ENCODE assay signal across 10 cellular contexts in the genomic region with DNA sequence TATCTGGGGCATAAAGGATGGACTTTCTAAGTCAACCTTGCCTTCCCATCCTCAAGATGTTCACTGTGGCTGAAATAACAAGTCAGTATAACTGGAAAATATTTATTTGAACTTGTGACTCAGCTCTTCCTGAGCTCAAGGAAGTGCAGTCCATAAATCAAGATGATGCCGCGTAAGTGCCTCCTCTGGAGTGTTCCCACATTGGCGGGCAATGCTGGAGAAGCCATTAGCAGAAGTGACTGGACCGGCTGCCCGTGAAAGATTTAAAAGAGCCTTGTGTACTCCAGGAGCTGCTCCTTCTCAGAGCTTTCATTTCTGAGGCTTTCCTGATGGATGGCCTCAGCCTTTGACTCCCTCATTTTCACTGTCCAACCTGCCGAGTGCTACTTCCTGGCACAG. TPM values are rescaled to one million over a fixed set of nuclear protein-coding genes. Genes with fewer than 3 reads are reported as not detected.
DNase-seq lines count a peak whose midpoint lies in the region; ATAC-seq and TF ChIP-seq lines count a peak whose summit lies in the region.
"Had no signal": no experiment of that assay in that cellular context is flagged by ENCODE, and none has a peak within 500 bp of the region (broad histone marks: within the 10 kb centered on the region; RNA-seq: fewer than 3 reads in every experiment).

No MANE protein-coding gene starts in this region.

- no peak overlapping the region for H3K4me2 ChIP-seq in OCI-LY7 (ENCODE audit: low read length)

- H2AFZ ChIP-seq in OCI-LY7 (ENCODE audit: low read length), result no peak overlapping the region

- H3K4me1 ChIP-seq in endocrine pancreas (ENCODE audit: control insufficient read depth, insufficient read depth, low read length), result peaks cover 25% of the 10 kb centered on the region
- no peaks in the 10 kb centered on the region for H3K4me1 ChIP-seq in OCI-LY7 (ENCODE audit: insufficient read depth, low read length, poor library complexity, severe bottlenecking)

- H3K4me3 ChIP-seq in endocrine pancreas (ENCODE audit: control insufficient read depth, insufficient read depth, low read length) (no peak overlapping the region), OCI-LY7 (ENCODE audit: low read depth, low read length, poor library complexity, severe bottlenecking) (no peak overlapping the region)
- H3K4me3 ChIP-seq: GM12878, SK-N-MC had no signal

- intact Hi-C loops in posterior vena cava (cut with DNase I) (no loop called here), OCI-LY7 (cut with micrococcal nuclease; ENCODE audit: unreplicated experiment) (no loop called here)

- peak; percentile 60 for DNase-seq in DMS79 (lab: John Stamatoyannopoulos, UW)
- peak; percentile 32 for DNase-seq in NCI-H1436 (lab: John Stamatoyannopoulos, UW)
- peak; percentile 91 for DNase-seq in posterior vena cava (ENCODE audit: low spot score)
- DNase-seq in stimulated activated CD4-positive, alpha-beta T cell treated with anti-CD3 and anti-CD28 coated beads, Interleukin-2, amount 100 ng/mL, for 24 hours, result no peak
- no peak for DNase-seq in NK-92 (lab: John Stamatoyannopoulos, UW; ENCODE audit: unreplicated experiment)
- DNase-seq in OCI-LY7 (ENCODE audit: low spot score), result no peak

- peaks cover 3% of the 10 kb centered on the region for H3K36me3 ChIP-seq in endocrine pancreas (ENCODE audit: control insufficient read depth, insufficient read depth, low read length)
- no peaks in the 10 kb centered on the region for H3K36me3 ChIP-seq in OCI-LY7 (ENCODE audit: insufficient read depth, low read length)

- no peaks in the 10 kb centered on the region for H3K9me2 ChIP-seq in OCI-LY7 (ENCODE audit: insufficient read depth, low read length)

- H3K9me3 ChIP-seq in endocrine pancreas (ENCODE audit: control insufficient read depth, low read length), result no peaks in the 10 kb centered on the region
- no peaks in the 10 kb centered on the region for H3K9me3 ChIP-seq in OCI-LY7 (ENCODE audit: low read length)

- peak overlapping the region; percentile 71 for H3K9ac ChIP-seq in endocrine pancreas (ENCODE audit: control insufficient read depth, insufficient read depth, low read length)

- no peaks in the 10 kb centered on the region for H4K20me1 ChIP-seq in OCI-LY7 (ENCODE audit: insufficient read depth, low read length)

- no TSS peak for BruUV-seq in OCI-LY7 (replicated peaks; lab: Mats Ljungman, UMichigan)

- no peak for ATAC-seq in GM18858 (IDR thresholded peaks at IDR 0.05; ENCODE audit: unreplicated experiment)
- ATAC-seq: GM12878 had no signal

- no peaks in the 10 kb centered on the region for H3K79me2 ChIP-seq in OCI-LY7 (ENCODE audit: insufficient read depth, low read depth, low read length)

- POLR2A ChIA-PET in OCI-LY7 (lab: Charles Lee), result no interaction called here

- H3K27ac ChIP-seq in OCI-LY7 (ENCODE audit: low read depth, low read length, poor library complexity, severe bottlenecking), result no peak overlapping the region
- H3K27ac ChIP-seq: SK-N-MC had no signal

- H3K27me3 ChIP-seq in endocrine pancreas (ENCODE audit: control insufficient read depth, insufficient read depth, low read length), result no peaks in the 10 kb centered on the region

- TF ChIP-seq CTCF in OCI-LY7 (conservative IDR thresholded peaks at IDR 0.05; ENCODE audit: low read length), result no peak

- CTCF ChIA-PET in OCI-LY7 (lab: Charles Lee; ENCODE audit: unreplicated experiment), result no interaction called here

RNA-seq across cellular contexts. Expression of a gene that starts 17.4 kb away (rescaled TPM):
- total RNA-seq in posterior vena cava, result 10 to 100 TPM; 57.8 to 72.1 TPM
- total RNA-seq in OCI-LY7 (2014; rRNA removed; shearing (Covaris generic)), result not detected in 2 replicates
- not detected in 2 replicates for total RNA-seq in OCI-LY7 (2022)

Comparison
In these comparisons a context has a peak if more than half of its experiments do, and no peak if none do; other contexts are left out.
1. DNase-seq: peak in DMS79 (single experiment), NCI-H1436 (single experiment) and posterior vena cava (single experiment); none in stimulated activated CD4-positive, alpha-beta T cell treated with anti-CD3 and anti-CD28 coated beads, Interleukin-2, amount 100 ng/mL, for 24 hours (0 of 2), NK-92 (single experiment) and OCI-LY7 (single experiment).
2. RNA of a gene that starts 17.4 kb away (total RNA-seq): 57.8 to 72.1 TPM in posterior vena cava; not detected in OCI-LY7; every median in the first group is over 10 times any median in the second.